In genomic region chr4:174425669-174426068, GRCh38 we compare ENCODE assay signal across 23 cellular contexts.
"Had no signal": no experiment of that assay in that cellular context is flagged by ENCODE, and none has a peak within 500 bp of the region (broad histone marks: within the 10 kb centered on the region; RNA-seq: fewer than 3 reads in every experiment).

No MANE protein-coding gene starts in this region.

- DNase-seq: activated CD4-positive, alpha-beta memory T cell treated with anti-CD3 and anti-CD28 coated beads, Interleukin-2, amount 10 ng/mL, durations not matched to agents 7 days and 5 days; activated CD4-positive, alpha-beta T cell treated with anti-CD3 and anti-CD28 coated beads for 1 hour; activated CD4-positive, alpha-beta T cell treated with anti-CD3 and anti-CD28 coated beads for 4 hours; activated CD4-positive, alpha-beta T cell treated with anti-CD3 and anti-CD28 coated beads, Interleukin-2, amount 10 ng/mL, durations not matched to agents 7 days and 5 days; activated CD4-positive, alpha-beta T cell treated with anti-CD3 and anti-CD28 coated beads, Interleukin-2, amount 50 U/mL, for 4 hours; activated CD8-positive, alpha-beta memory T cell treated with anti-CD3 and anti-CD28 coated beads for 24 hours; activated effector memory CD4-positive, alpha-beta T cell treated with Interleukin-2 at 50 U/mL for 16 hours; activated gamma-delta T cell treated with Interleukin-2 at 50 U/mL for 16 hours; activated naive CD4-positive, alpha-beta T cell treated with anti-CD3 and anti-CD28 coated beads, Interleukin-2, amount 50 U/mL, for 16 hours; activated naive CD4-positive, alpha-beta T cell treated with Interleukin-2 at 50 U/mL for 16 hours; activated T-cell treated with anti-CD3 and anti-CD28 coated beads, Interleukin-2, amount 50 U/mL, for 4 hours; amniotic stem cell; anterior cingulate cortex; brain microvascular endothelial cell; dorsolateral prefrontal cortex; effector memory CD4-positive, alpha-beta T cell; endodermal cell; esophagus squamous epithelium; foreskin melanocyte; head of caudate nucleus; T-helper 2 cell had no signal

- H3K4me3 ChIP-seq: coronary artery, dorsolateral prefrontal cortex, esophagus squamous epithelium, gastroesophageal sphincter had no signal
